Comparison of ENCODE assay signal across 32 cellular contexts in genomic region chr11:95913830-95914229, GRCh38. TPM values are rescaled to one million over a fixed set of nuclear protein-coding genes. Genes with fewer than 3 reads are reported as not detected.
A peak's percentile ranks its signal among the peaks of the same experiment; 100 is the strongest.
DNase-seq lines count a peak whose midpoint lies in the region; ATAC-seq, FAIRE-seq and TF ChIP-seq lines count a peak whose summit lies in the region.
"Had no signal": no experiment of that assay in that cellular context is flagged by ENCODE, and none has a peak within 500 bp of the region (broad histone marks: within the 10 kb centered on the region; RNA-seq: fewer than 3 reads in every experiment).

No MANE protein-coding gene starts in this region.

- CTCF ChIA-PET in endothelial cell of umbilical vein (lab: Charles Lee): interaction anchor here (1.6 kb wide), 1 partner anchor 64 kb away, joined by 3 read pairs; no protein-coding TSS in a partner anchor

- TF ChIP-seq CTCF in HFFc6 (IDR thresholded peaks at IDR 0.05) (no peak), endothelial cell of umbilical vein (IDR thresholded peaks at IDR 0.05; ENCODE audit: extremely low read depth in 1 of 2, insufficient read depth in 1 of 2, low read depth in 1 of 2, low read length in 2 of 2) (no peak), progenitor cell of endocrine pancreas (IDR thresholded peaks at IDR 0.05; ENCODE audit: unreplicated experiment) (no peak)

- no peak for FAIRE-seq in endothelial cell of umbilical vein (lab: Jason Lieb, UNC)
- FAIRE-seq: GM19239 had no signal

- H4K20me1 ChIP-seq in endothelial cell of umbilical vein (replicated peaks; ENCODE audit: control insufficient read depth, extremely low read depth, insufficient read depth, low read length): no peaks in the 10 kb centered on the region

- H3K36me3 ChIP-seq in endothelial cell of umbilical vein (ENCODE audit: control insufficient read depth in 2 of 2, extremely low read depth in 1 of 2, insufficient read depth in 2 of 2, low read length in 2 of 2): no peaks in the 10 kb centered on the region

- H3K9me3 Mint-ChIP-seq in HFFc6 (no peaks in the 10 kb centered on the region), progenitor cell of endocrine pancreas (ENCODE audit: low read depth) (no peaks in the 10 kb centered on the region)
- H3K9me3 Mint-ChIP-seq: activated CD8-positive, alpha-beta T cell treated with anti-CD3 and anti-CD28 coated beads for 36 hours; activated naive CD8-positive, alpha-beta T cell treated with anti-CD3 and anti-CD28 coated beads, Interleukin-2, amount 10 ng/mL, durations not matched to agents 7 days and 5 days; naive thymus-derived CD8-positive, alpha-beta T cell; stimulated activated naive CD8-positive, alpha-beta T cell treated with anti-CD3 and anti-CD28 coated beads, Interleukin-15, amount 100 ng/mL, for 72 hours; T-helper 1 cell treated with Interleukin-12 subunit alpha and Interleukin-12 subunit beta and Interleukin-4 antibody, amounts not matched to agents 30 μg/mL and 1 μg/mL, for 36 hours; type B pancreatic cell had no signal

- H3K27me3 ChIP-seq in endothelial cell of umbilical vein (ENCODE audit: control insufficient read depth in 2 of 2, insufficient read depth in 2 of 2, low read length in 2 of 2): no peaks in the 10 kb centered on the region
- H3K27me3 ChIP-seq: BLaER1 treated with 17β-estradiol and CSF1 and Interleukin-3, amounts not matched to agents 10 nM and 100 nM had no signal

- no peak overlapping the region for H3K4me2 ChIP-seq in endothelial cell of umbilical vein (ENCODE audit: insufficient read depth, low read length)
- H3K4me2 ChIP-seq: KMS-11, smooth muscle cell had no signal

- H3K36me3 Mint-ChIP-seq in HFFc6 (ENCODE audit: low read depth): peaks cover 15% of the 10 kb centered on the region
- peaks cover 1% of the 10 kb centered on the region for H3K36me3 Mint-ChIP-seq in progenitor cell of endocrine pancreas (ENCODE audit: insufficient read depth)

- H3K4me1 Mint-ChIP-seq in HFFc6 (ENCODE audit: low read depth) (peaks cover 64% of the 10 kb centered on the region), progenitor cell of endocrine pancreas (ENCODE audit: low read depth) (peaks cover 3% of the 10 kb centered on the region)

- H2AFZ ChIP-seq in endothelial cell of umbilical vein (ENCODE audit: low read depth, low read length): no peak overlapping the region

- no peak overlapping the region for H3K4me3 ChIP-seq in endothelial cell of umbilical vein (replicated peaks in 1 of 3; ENCODE audit: insufficient read depth in 1 of 3, low read depth in 1 of 3, low read length in 3 of 3)
- H3K4me3 ChIP-seq: BLaER1 treated with 17β-estradiol and CSF1 and Interleukin-3, amounts not matched to agents 10 nM and 100 nM; SK-N-MC; smooth muscle cell had no signal

- POLR2A ChIA-PET in endothelial cell of umbilical vein (lab: Charles Lee): no interaction called here

- no peak for ATAC-seq in GM21786 (IDR thresholded peaks at IDR 0.05; ENCODE audit: unreplicated experiment)
- no peak for ATAC-seq in GM19397 (IDR thresholded peaks at IDR 0.05; ENCODE audit: unreplicated experiment)
- ATAC-seq: activated CD8-positive, alpha-beta T cell treated with anti-CD3 and anti-CD28 coated beads for 36 hours; naive thymus-derived CD8-positive, alpha-beta T cell; stimulated activated naive CD8-positive, alpha-beta T cell treated with anti-CD3 and anti-CD28 coated beads, Interleukin-15, amount 100 ng/mL, for 72 hours had no signal

- BruUV-seq in endothelial cell of umbilical vein (replicated peaks; lab: Mats Ljungman, UMichigan): no TSS peak

- no peak for DNase-seq in HFFc6
- DNase-seq in endothelial cell of umbilical vein (ENCODE audit: low read depth, low spot score): peak; percentile 27
- no peak for DNase-seq in progenitor cell of endocrine pancreas (ENCODE audit: low spot score, unreplicated experiment)
- DNase-seq in kidney tubule cell (ENCODE audit: low spot score): no peak
- no peak for DNase-seq in posterior vena cava (ENCODE audit: low spot score)
- DNase-seq: activated CD4-positive, CD25-positive, alpha-beta regulatory T cell treated with anti-CD3 and anti-CD28 coated beads, Interleukin-2, amount 50 U/mL, for 72 hours; activated CD8-positive, alpha-beta T cell treated with anti-CD3 and anti-CD28 coated beads for 36 hours; activated naive CD8-positive, alpha-beta T cell treated with anti-CD3 and anti-CD28 coated beads, Interleukin-2, amount 10 ng/mL, durations not matched to agents 7 days and 5 days; activated T-cell treated with anti-CD3 and anti-CD28 coated beads for 4 hours; Caco-2; cortex of kidney; DMS79; GDM1; left ventricle myocardium superior; naive thymus-derived CD8-positive, alpha-beta T cell; NCI-H446 treated with DMSO at 0.1 percent for 48 hours; occipital lobe; stimulated activated CD4-positive, alpha-beta T cell treated with anti-CD3 and anti-CD28 coated beads, Interleukin-1b, Interleukin-23, amount 100 ng/mL, for 48 hours; stimulated activated CD8-positive, alpha-beta memory T cell treated with anti-CD3 and anti-CD28 coated beads, Interleukin-4, amount 100 ng/mL, for 48 hours; stimulated activated naive CD8-positive, alpha-beta T cell treated with anti-CD3 and anti-CD28 coated beads, Interleukin-15, amount 100 ng/mL, for 72 hours had no signal

- H3K27ac ChIP-seq in angular gyrus (ENCODE audit: low read depth, low read length): peak overlapping the region; percentile 67
- H3K27ac ChIP-seq in endothelial cell of umbilical vein (ENCODE audit: insufficient read depth, low read depth, low read length): no peak overlapping the region
- H3K27ac ChIP-seq: BLaER1 treated with 17β-estradiol and CSF1 and Interleukin-3, amounts not matched to agents 10 nM and 100 nM; KMS-11; RWPE1; SK-N-MC had no signal

- dilution Hi-C loops in endothelial cell of umbilical vein (cut with MboI; ENCODE audit: extremely low pct_ligation_motif_present, low sequenced_read_pairs): no loop called here

- H3K4me1 ChIP-seq in endothelial cell of umbilical vein (ENCODE audit: control insufficient read depth, extremely low read depth, insufficient read depth, low read length): peaks cover 37% of the 10 kb centered on the region
- H3K4me1 ChIP-seq: Caco-2 had no signal

- H3K27me3 Mint-ChIP-seq in HFFc6 (ENCODE audit: insufficient read depth) (no peaks in the 10 kb centered on the region), progenitor cell of endocrine pancreas (no peaks in the 10 kb centered on the region)
- H3K27me3 Mint-ChIP-seq: activated CD8-positive, alpha-beta T cell treated with anti-CD3 and anti-CD28 coated beads for 36 hours; activated naive CD8-positive, alpha-beta T cell treated with anti-CD3 and anti-CD28 coated beads, Interleukin-2, amount 10 ng/mL, durations not matched to agents 7 days and 5 days; brain; naive thymus-derived CD8-positive, alpha-beta T cell; stimulated activated naive CD8-positive, alpha-beta T cell treated with anti-CD3 and anti-CD28 coated beads, Interleukin-15, amount 100 ng/mL, for 72 hours; type B pancreatic cell had no signal

- no peaks in the 10 kb centered on the region for H3K9me3 ChIP-seq in endothelial cell of umbilical vein (replicated peaks; ENCODE audit: control insufficient read depth, insufficient read depth, low read length)
- H3K9me3 ChIP-seq: Caco-2 had no signal

- H3K27ac Mint-ChIP-seq in HFFc6 (peak overlapping the region; percentile 71), progenitor cell of endocrine pancreas (peak overlapping the region; percentile 18)
- H3K27ac Mint-ChIP-seq: activated CD8-positive, alpha-beta T cell treated with anti-CD3 and anti-CD28 coated beads for 36 hours; activated naive CD8-positive, alpha-beta T cell treated with anti-CD3 and anti-CD28 coated beads, Interleukin-2, amount 10 ng/mL, durations not matched to agents 7 days and 5 days; brain; stimulated activated naive CD8-positive, alpha-beta T cell treated with anti-CD3 and anti-CD28 coated beads, Interleukin-15, amount 100 ng/mL, for 72 hours; T-helper 1 cell treated with Interleukin-12 subunit alpha and Interleukin-12 subunit beta and Interleukin-4 antibody, amounts not matched to agents 30 μg/mL and 1 μg/mL, for 36 hours; type B pancreatic cell had no signal

- peak overlapping the region; percentile 42 for H3K4me3 Mint-ChIP-seq in HFFc6
- H3K4me3 Mint-ChIP-seq in progenitor cell of endocrine pancreas (ENCODE audit: low read depth): no peak overlapping the region
- H3K4me3 Mint-ChIP-seq: activated CD8-positive, alpha-beta T cell treated with anti-CD3 and anti-CD28 coated beads for 36 hours; activated naive CD8-positive, alpha-beta T cell treated with anti-CD3 and anti-CD28 coated beads, Interleukin-2, amount 10 ng/mL, durations not matched to agents 7 days and 5 days; brain; naive thymus-derived CD8-positive, alpha-beta T cell; stimulated activated naive CD8-positive, alpha-beta T cell treated with anti-CD3 and anti-CD28 coated beads, Interleukin-15, amount 100 ng/mL, for 72 hours; T-helper 1 cell treated with Interleukin-12 subunit alpha and Interleukin-12 subunit beta and Interleukin-4 antibody, amounts not matched to agents 30 μg/mL and 1 μg/mL, for 36 hours; type B pancreatic cell had no signal

- intact Hi-C loops in endothelial cell of umbilical vein (cut with micrococcal nuclease) (no loop called here), posterior vena cava (cut with DNase I) (no loop called here)

- H3K79me2 ChIP-seq in endothelial cell of umbilical vein (ENCODE audit: control insufficient read depth, insufficient read depth, low read length): peaks cover 74% of the 10 kb centered on the region

- H3K9ac ChIP-seq in endothelial cell of umbilical vein (replicated peaks; ENCODE audit: extremely low read depth, insufficient read depth, low read length): no peak overlapping the region
- H3K9ac ChIP-seq: BLaER1 treated with 17β-estradiol and CSF1 and Interleukin-3, amounts not matched to agents 10 nM and 100 nM; KMS-11 had no signal

- H3K9me1 ChIP-seq in endothelial cell of umbilical vein (replicated peaks; ENCODE audit: control insufficient read depth, extremely low read depth, insufficient read depth, low read length): no peaks in the 10 kb centered on the region

- TF ChIP-seq POLR2A in endothelial cell of umbilical vein (IDR thresholded peaks at IDR 0.05; ENCODE audit: low read depth, low read length): no peak

TF ChIP-seq in endothelial cell of umbilical vein, 7 proteins besides CTCF, POLR2A, EP300 and RAD21 (continues in another document):
- no peak for TF ChIP-seq POLR2AphosphoS5 (IDR thresholded peaks at IDR 0.05; ENCODE audit: insufficient read depth, low read depth, low read length)

RNA-seq across cellular contexts. Expression of gene MTMR2, which starts 10.1 kb away (rescaled TPM):
- total RNA-seq in HFFc6 (2021; fragmentation: NEBNext Ultra II Directional; extraction: Animal tissue kit (Norgen Biotek cat#: 25700)): 10 to 100 TPM; 40.0 to 52.1 (median 48.4) TPM
- 46.4 and 49.5 TPM in 2 replicates for total RNA-seq in endothelial cell of umbilical vein
- 16.8 and 19.5 TPM in 2 replicates for polyA plus RNA-seq in endothelial cell of umbilical vein
- 18.7 and 19.9 TPM in 2 replicates for polyA plus RNA-seq in endothelial cell of umbilical vein (2011; cell fraction: cytosol; rRNA removed)
- polyA plus RNA-seq in endothelial cell of umbilical vein (2011; cell fraction: nucleus; rRNA removed): 20.6 and 21.5 TPM in 2 replicates
- polyA plus RNA-seq in endothelial cell of umbilical vein (2012): 29.6 and 49.7 TPM in 2 replicates
- polyA minus RNA-seq in endothelial cell of umbilical vein: 37.7 and 41.8 TPM in 2 replicates
- 39.1 TPM for polyA minus RNA-seq in endothelial cell of umbilical vein (2011; cell fraction: cytosol; rRNA and poly(A)+ RNA removed)
- 60.4 and 72.9 TPM in 2 replicates for polyA minus RNA-seq in endothelial cell of umbilical vein (2011; cell fraction: nucleus; rRNA and poly(A)+ RNA removed)
- total RNA-seq in progenitor cell of endocrine pancreas: 45.0 TPM in 2 replicates
- total RNA-seq in posterior vena cava: 10 to 100 TPM; 38.0 to 59.8 TPM
